Comparison of ENCODE assay signal across 22 cellular contexts in the genomic region with DNA sequence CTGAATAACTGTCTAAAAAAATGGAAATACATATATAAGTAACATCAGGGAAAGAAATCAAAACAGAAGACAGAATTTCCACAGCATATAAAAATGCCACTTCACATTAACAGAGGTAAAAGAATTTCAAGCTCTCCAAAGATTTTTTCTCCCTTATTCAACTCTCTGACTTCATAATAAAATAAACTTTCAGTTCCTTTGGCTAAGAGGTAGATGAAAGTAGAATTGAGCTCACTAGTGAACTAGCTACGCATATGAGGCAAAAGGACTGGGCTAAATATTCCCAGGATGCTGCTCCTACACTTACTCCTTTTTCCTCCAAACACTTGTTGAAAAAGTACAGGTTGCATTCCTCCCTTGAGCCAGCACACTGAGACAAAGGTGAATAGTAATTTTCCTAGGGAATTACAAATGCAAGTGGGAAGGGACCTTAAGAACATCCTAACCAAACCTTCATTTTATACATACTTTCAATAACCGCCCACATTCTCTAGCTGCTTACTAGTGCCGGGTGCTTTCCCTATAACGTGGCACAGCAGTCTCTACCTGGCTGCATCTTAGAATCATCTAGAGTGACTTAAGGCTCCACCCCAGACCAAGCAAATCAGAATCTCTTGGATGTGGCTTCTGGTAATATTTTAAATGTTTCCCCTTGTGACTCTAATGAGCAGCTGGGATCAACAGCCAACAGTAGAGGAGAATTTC.
DNase-seq lines count a peak whose midpoint lies in the region; FAIRE-seq and TF ChIP-seq lines count a peak whose summit lies in the region.
"Had no signal": no experiment of that assay in that cellular context is flagged by ENCODE, and none has a peak within 500 bp of the region (broad histone marks: within the 10 kb centered on the region; RNA-seq: fewer than 3 reads in every experiment).

No MANE protein-coding gene starts in this region.

- H3K4me3 Mint-ChIP-seq in HFFc6: peak overlapping the region; percentile 44; the same call in 1 of the 2 replicates
- H3K4me3 Mint-ChIP-seq: activated CD8-positive, alpha-beta T cell treated with anti-CD3 and anti-CD28 coated beads, Interleukin-2, amount 10 ng/mL, durations not matched to agents 7 days and 5 days had no signal

- peaks cover 2% of the 10 kb centered on the region for H3K27me3 Mint-ChIP-seq in HFFc6 (ENCODE audit: insufficient read depth)

- H3K9me3 Mint-ChIP-seq in HFFc6: peaks cover 6% of the 10 kb centered on the region

- H3K36me3 Mint-ChIP-seq in HFFc6 (ENCODE audit: low read depth): peaks cover 14% of the 10 kb centered on the region

- TF ChIP-seq CTCF in HFFc6 (IDR thresholded peaks at IDR 0.05): no peak

- no peak for FAIRE-seq in urothelium cell line (lab: Jason Lieb, UNC)
- FAIRE-seq: G401.6, islet of Langerhans had no signal

- H3K4me1 Mint-ChIP-seq in HFFc6 (ENCODE audit: low read depth): peaks cover 41% of the 10 kb centered on the region

- DNase-seq in HFFc6: no peak
- peak; percentile 21 for DNase-seq in amniotic epithelial cell (ENCODE audit: low read depth)
- peak; percentile 32 for DNase-seq in kidney glomerular epithelial cell (lab: John Stamatoyannopoulos, UW)
- DNase-seq in urothelium cell line (ENCODE audit: low spot score): peak; percentile 31
- no peak for DNase-seq in H4 (ENCODE audit: low spot score)
- no peak for DNase-seq in stimulated activated CD4-positive, alpha-beta T cell treated with anti-CD3 and anti-CD28 coated beads, Interleukin-12 subunit alpha, Interleukin-12 subunit beta, amount 100 ng/mL, for 4 hours
- no peak for DNase-seq in activated CD4-positive, CD25-positive, alpha-beta regulatory T cell (lab: John Stamatoyannopoulos, UW)
- DNase-seq: activated CD8-positive, alpha-beta T cell treated with anti-CD3 and anti-CD28 coated beads, Interleukin-2, amount 10 ng/mL, durations not matched to agents 7 days and 5 days; activated gamma-delta T cell treated with Interleukin-2 at 50 U/mL for 16 hours; amygdala; BE2C; central memory CD4-positive, alpha-beta T cell; dorsolateral prefrontal cortex; foreskin melanocyte; KBM-7; NCI-H69; nucleus accumbens; SHP77 treated with DMSO at 0.1 percent for 48 hours; stimulated activated CD4-positive, alpha-beta T cell treated with anti-CD3 and anti-CD28 coated beads, Interleukin-4, amount 100 ng/mL, for 24 hours; stimulated activated naive CD8-positive, alpha-beta T cell treated with anti-CD3 and anti-CD28 coated beads, Interleukin-15, Interleukin-2, amounts not matched to agents 100 U/mL and 50 U/mL, for 24 hours had no signal

- peak overlapping the region; percentile 40; the same call in 1 of the 2 replicates for H3K27ac Mint-ChIP-seq in HFFc6
- H3K27ac Mint-ChIP-seq: activated CD8-positive, alpha-beta T cell treated with anti-CD3 and anti-CD28 coated beads, Interleukin-2, amount 10 ng/mL, durations not matched to agents 7 days and 5 days had no signal

Comparison
In these comparisons a context has a peak if more than half of its experiments do, and no peak if none do; other contexts are left out.
1. DNase-seq: peak in amniotic epithelial cell (single experiment), kidney glomerular epithelial cell (single experiment) and urothelium cell line (single experiment); none in HFFc6 (single experiment), H4 (single experiment), stimulated activated CD4-positive, alpha-beta T cell treated with anti-CD3 and anti-CD28 coated beads, Interleukin-12 subunit alpha, Interleukin-12 subunit beta, amount 100 ng/mL, for 4 hours (single experiment) and activated CD4-positive, CD25-positive, alpha-beta regulatory T cell (0 of 4).